Comparison of ENCODE assay signal across 9 cellular contexts in the genomic region with DNA sequence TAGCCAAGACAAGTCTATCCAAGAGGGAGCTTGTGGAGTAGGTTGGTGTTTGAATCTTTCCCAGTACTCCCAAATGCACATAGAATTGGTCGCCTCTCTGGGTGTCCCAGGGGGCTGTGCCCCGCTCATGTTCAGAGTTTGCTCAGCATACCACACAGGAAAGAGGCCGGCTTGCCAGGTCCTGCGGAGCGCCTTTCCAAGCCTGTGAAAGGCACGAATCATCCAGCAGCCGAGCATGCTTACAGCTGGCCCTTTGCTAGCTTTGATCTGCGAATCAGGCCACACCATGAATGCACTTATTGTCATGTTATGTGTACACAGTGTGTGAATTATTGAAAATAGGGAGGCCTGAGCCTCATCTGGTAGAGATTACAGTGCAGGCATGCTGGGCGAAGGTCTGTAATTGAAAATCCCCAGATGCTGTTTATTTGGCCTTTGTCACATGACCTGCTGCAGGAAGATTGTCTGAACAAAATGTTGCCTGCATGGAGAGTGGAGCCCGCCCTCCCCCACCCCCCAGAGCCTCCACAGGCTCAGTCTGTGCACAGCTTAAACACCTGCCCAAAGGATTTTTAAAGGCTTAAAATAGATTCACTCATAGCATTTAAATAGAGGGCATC.
DNase-seq lines count a peak whose midpoint lies in the region; ATAC-seq and TF ChIP-seq lines count a peak whose summit lies in the region.
"Had no signal": no experiment of that assay in that cellular context is flagged by ENCODE, and none has a peak within 500 bp of the region (broad histone marks: within the 10 kb centered on the region; RNA-seq: fewer than 3 reads in every experiment).

No MANE protein-coding gene starts in this region.

- TF ChIP-seq POLR2A in body of pancreas (IDR thresholded peaks at IDR 0.05) (peak in 1 of 3 donors; percentile 38), suprapubic skin (IDR thresholded peaks at IDR 0.05) (no peak)

- 17 to 22% methylated on average over 4 to 10 of the region's 10 CpGs for WGBS in body of pancreas, 2 donors
- 62 to 77% methylated on average over 10 of the region's 10 CpGs for WGBS in lung, 2 donors
- 38% methylated on average over 4 of the region's 10 CpGs for WGBS in suprapubic skin

- H3K9me3 ChIP-seq in body of pancreas (no peaks in the 10 kb centered on the region), lung (ENCODE audit: control insufficient read depth in 2 of 2, insufficient read depth in 1 of 2, low read length in 1 of 2) (no peaks in the 10 kb centered on the region), suprapubic skin (no peaks in the 10 kb centered on the region)

- DNase-seq in AG20443 (ENCODE audit: low spot score) (peak; percentile 47), NCI-H1694 treated with DMSO at 0.1 percent for 48 hours (lab: John Stamatoyannopoulos, UW) (peak; percentile 88), body of pancreas (peak; percentile 67 to 89 (median 78)), lung (ENCODE audit: low spot score) (no peak), suprapubic skin (ENCODE audit: low spot score in 2 of 2) (no peak)
- DNase-seq in activated CD4-positive, alpha-beta T cell treated with anti-CD3 and anti-CD28 coated beads, Interleukin-2, amount 50 U/mL, for 48 hours = no peak

- H3K4me1 ChIP-seq in body of pancreas (peaks cover 71% of the 10 kb centered on the region), lung (ENCODE audit: control insufficient read depth in 2 of 2, insufficient read depth in 2 of 2, low read length in 2 of 2) (peaks cover 5 to 31% of the 10 kb centered on the region in 2 donors), suprapubic skin (peaks cover 43% of the 10 kb centered on the region)

- intact Hi-C loops in body of pancreas (cut with DNase I) = no loop called here

- H3K4me3 ChIP-seq in body of pancreas (no peak overlapping the region), lung (no peak overlapping the region), suprapubic skin (no peak overlapping the region)

- ATAC-seq in body of pancreas (peak; percentile 92), lung (ENCODE audit: insufficient read depth, low FRiP score) (no peak), GM18867 (IDR thresholded peaks at IDR 0.05; ENCODE audit: unreplicated experiment) (no peak), GM21717 (IDR thresholded peaks at IDR 0.05; ENCODE audit: unreplicated experiment) (no peak)

- TF ChIP-seq CTCF in body of pancreas (IDR thresholded peaks at IDR 0.05) (no peak), lung (IDR thresholded peaks at IDR 0.05; ENCODE audit: control extremely low read depth, extremely low read depth) (no peak), suprapubic skin (IDR thresholded peaks at IDR 0.05) (no peak)

- no peaks in the 10 kb centered on the region for H3K27me3 ChIP-seq in body of pancreas
- no peaks in the 10 kb centered on the region for H3K27me3 ChIP-seq in lung (ENCODE audit: control insufficient read depth, insufficient read depth)
- no peaks in the 10 kb centered on the region for H3K27me3 ChIP-seq in suprapubic skin

- H3K36me3 ChIP-seq in body of pancreas (replicated peaks in 1 of 2; ENCODE audit: insufficient read depth in 1 of 2, low read depth in 2 of 2) (no peaks in the 10 kb centered on the region), lung (ENCODE audit: control insufficient read depth in 2 of 2, insufficient read depth in 2 of 2, low read length in 2 of 2) (no peaks in the 10 kb centered on the region), suprapubic skin (no peaks in the 10 kb centered on the region)

- no peak for TF ChIP-seq EP300 in suprapubic skin (IDR thresholded peaks at IDR 0.05)

- H3K27ac ChIP-seq in body of pancreas (peak overlapping the region; percentile 72 to 83 (median 78)), lung (ENCODE audit: low read depth in 1 of 2, low read length in 1 of 2) (peak overlapping the region; percentile 8 to 38), suprapubic skin (no peak overlapping the region)
- H3K27ac ChIP-seq: C4-2B had no signal

Comparison
In these comparisons a context has a peak if more than half of its experiments do, and no peak if none do; other contexts are left out.
1. DNase-seq: peak in AG20443 (single experiment), NCI-H1694 treated with DMSO at 0.1 percent for 48 hours (single experiment) and body of pancreas (4 of 4); none in lung (single experiment), activated CD4-positive, alpha-beta T cell treated with anti-CD3 and anti-CD28 coated beads, Interleukin-2, amount 50 U/mL, for 48 hours (0 of 2) and suprapubic skin (0 of 2).